In the genomic region with DNA sequence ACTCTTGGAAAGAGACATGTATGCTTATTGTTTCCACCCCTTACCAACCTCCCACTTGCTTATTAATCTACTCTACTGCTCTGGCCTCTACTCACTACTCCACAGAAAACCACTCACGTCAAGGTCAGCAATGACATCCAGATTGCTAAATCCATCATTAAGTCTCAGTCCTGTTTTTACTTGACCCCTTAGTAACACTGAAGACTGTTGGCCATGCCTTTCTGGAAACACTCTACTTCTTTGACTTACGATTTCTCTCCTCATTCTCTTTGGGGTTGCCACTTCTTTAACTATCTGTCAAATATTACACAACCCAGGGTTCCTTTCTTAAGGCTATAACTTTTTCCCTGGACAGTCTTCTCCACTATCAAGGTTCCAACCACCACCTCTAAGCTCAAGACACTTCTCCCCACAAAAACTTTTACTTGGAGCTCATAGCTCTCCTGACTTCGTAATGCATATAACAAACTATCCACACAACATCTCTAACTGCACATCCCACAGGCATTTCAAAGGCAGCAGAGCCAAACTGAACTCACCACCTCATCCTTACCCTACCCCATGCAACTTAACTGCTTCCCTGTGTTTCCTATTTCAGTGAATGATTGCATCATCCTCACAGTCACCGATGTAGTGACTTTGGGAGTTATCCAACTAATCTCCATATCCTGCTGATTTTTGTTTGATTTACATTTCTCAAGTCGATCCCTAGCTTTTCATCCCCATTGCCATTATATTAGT, we compare ENCODE assay signal across 19 cellular contexts. TPM values are rescaled to one million over a fixed set of nuclear protein-coding genes. Genes with fewer than 3 reads are reported as not detected.
DNase-seq lines count a peak whose midpoint lies in the region; ATAC-seq and TF ChIP-seq lines count a peak whose summit lies in the region.
"Had no signal": no experiment of that assay in that cellular context is flagged by ENCODE, and none has a peak within 500 bp of the region (broad histone marks: within the 10 kb centered on the region; RNA-seq: fewer than 3 reads in every experiment).

No MANE protein-coding gene starts in this region.

- no peaks in the 10 kb centered on the region for H3K9me3 ChIP-seq in adipocyte (ENCODE audit: control insufficient read depth, low read length)
- H3K9me3 ChIP-seq in upper lobe of right lung, result no peaks in the 10 kb centered on the region
- H3K9me3 ChIP-seq: left ventricle myocardium inferior had no signal

- H3K9ac ChIP-seq in adipocyte (ENCODE audit: low read length), result no peak overlapping the region

- ATAC-seq in upper lobe of right lung, result no peak
- ATAC-seq: activated naive CD4-positive, alpha-beta T cell treated with anti-CD3 and anti-CD28 coated beads, Interleukin-2, amount 50 U/mL, for 72 hours; Panc1 had no signal

- peak; percentile 75 for DNase-seq in AG10803 (ENCODE audit: low read depth)
- DNase-seq in HS-5 (ENCODE audit: low read depth), result peak; percentile 37
- peak; percentile 61 for DNase-seq in adipocyte (ENCODE audit: low read depth)
- peak; percentile 55 for DNase-seq in fibroblast of pulmonary artery (ENCODE audit: low read depth)
- DNase-seq in MV-4-11 (lab: John Stamatoyannopoulos, UW), result no peak
- DNase-seq in upper lobe of right lung, result no peak
- no peak for DNase-seq in substantia nigra (lab: John Stamatoyannopoulos, UW)
- DNase-seq in SIG-M5 treated with dmso at 0.1 percent for 504 hours (lab: John Stamatoyannopoulos, UW; ENCODE audit: unreplicated experiment), result no peak
- DNase-seq: activated CD4-positive, alpha-beta T cell treated with anti-CD3 and anti-CD28 coated beads for 4 hours; activated T-cell treated with anti-CD3 and anti-CD28 coated beads for 4 hours; left ventricle myocardium inferior; NCI-H1436; NCI-H510A had no signal

- H3K4me3 ChIP-seq in AG10803 (ENCODE audit: low read length), result no peak overlapping the region
- H3K4me3 ChIP-seq in adipocyte (ENCODE audit: low read length), result no peak overlapping the region
- H3K4me3 ChIP-seq in fibroblast of pulmonary artery (replicated peaks; ENCODE audit: low read depth, low read length), result no peak overlapping the region
- H3K4me3 ChIP-seq in upper lobe of right lung, result no peak overlapping the region
- H3K4me3 ChIP-seq: left ventricle myocardium inferior had no signal

- intact Hi-C loops in upper lobe of right lung (cut with DNase I), result no loop called here

- no peak for TF ChIP-seq CTCF in AG10803 (conservative IDR thresholded peaks at IDR 0.05; ENCODE audit: low read length)
- no peak for TF ChIP-seq CTCF in fibroblast of pulmonary artery (IDR thresholded peaks at IDR 0.05; ENCODE audit: low read length, missing control alignments)
- TF ChIP-seq CTCF in upper lobe of right lung (IDR thresholded peaks at IDR 0.05), result no peak

- H3K27ac ChIP-seq in upper lobe of right lung, result no peak overlapping the region
- H3K27ac ChIP-seq in substantia nigra (ENCODE audit: low read depth, low read length, poor library complexity, severe bottlenecking), result no peak overlapping the region
- H3K27ac ChIP-seq: C4-2B, left ventricle myocardium inferior had no signal

- H3K4me1 ChIP-seq in adipocyte (ENCODE audit: control insufficient read depth, insufficient read depth, low read length), result peaks cover 6% of the 10 kb centered on the region
- no peaks in the 10 kb centered on the region for H3K4me1 ChIP-seq in upper lobe of right lung
- H3K4me1 ChIP-seq: left ventricle myocardium inferior had no signal

- H3K27me3 ChIP-seq in adipocyte (replicated peaks; ENCODE audit: control insufficient read depth, insufficient read depth, low read length) (peaks cover 7% of the 10 kb centered on the region), upper lobe of right lung (no peaks in the 10 kb centered on the region)

- no peaks in the 10 kb centered on the region for H3K36me3 ChIP-seq in adipocyte (ENCODE audit: control insufficient read depth, insufficient read depth, low read length, severe bottlenecking)
- H3K36me3 ChIP-seq in upper lobe of right lung, result no peaks in the 10 kb centered on the region
- H3K36me3 ChIP-seq: left ventricle myocardium inferior had no signal

RNA-seq across cellular contexts. Expression of a gene that starts 15.8 kb away (rescaled TPM):
- not detected for total RNA-seq in upper lobe of right lung
- total RNA-seq: activated naive CD4-positive, alpha-beta T cell treated with anti-CD3 and anti-CD28 coated beads, Interleukin-2, amount 50 U/mL, for 72 hours; cerebellum; epithelial cell of proximal tubule; left ventricle myocardium inferior; T-helper 2 cell treated with Interferon-gamma antibody and Interleukin-4, amounts not matched to agents 100 ng/mL and 5 ng/mL, for 36 hours had no signal

Comparison
In these comparisons a context has a peak if more than half of its experiments do, and no peak if none do; other contexts are left out.
1. DNase-seq: peak in AG10803 (single experiment), HS-5 (single experiment), adipocyte (single experiment) and fibroblast of pulmonary artery (single experiment); none in MV-4-11 (single experiment), upper lobe of right lung (single experiment), substantia nigra (0 of 49) and SIG-M5 treated with dmso at 0.1 percent for 504 hours (single experiment).